Comparison of ENCODE assay signal across 27 cellular contexts in the genomic region with DNA sequence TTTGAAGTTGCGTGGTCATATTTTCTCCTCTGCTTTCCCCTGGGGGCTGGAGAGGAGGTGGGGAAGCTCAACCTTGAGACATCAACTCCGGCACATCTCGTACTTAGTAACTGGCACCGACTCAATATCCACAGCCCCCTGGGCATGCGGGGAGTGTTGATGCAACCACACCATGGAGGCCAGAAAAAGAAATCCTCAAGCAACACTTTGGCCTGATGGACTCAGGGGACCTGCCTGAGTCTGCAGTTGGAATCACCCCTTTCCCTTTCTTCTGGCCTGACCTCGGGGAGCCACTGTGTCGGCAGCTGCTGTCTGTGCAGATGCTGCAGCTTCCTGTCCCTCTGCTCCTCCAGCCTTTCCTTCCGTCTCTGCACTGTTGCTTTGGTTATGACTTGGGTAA.
"Had no signal": no experiment of that assay in that cellular context is flagged by ENCODE, and none has a peak within 500 bp of the region (broad histone marks: within the 10 kb centered on the region; RNA-seq: fewer than 3 reads in every experiment).

No MANE protein-coding gene starts in this region.

- H3K9me3 ChIP-seq: body of pancreas, heart right ventricle, neutrophil, pancreas, thoracic aorta, upper lobe of left lung had no signal

- ATAC-seq: activated CD8-positive, alpha-beta memory T cell treated with anti-CD3 and anti-CD28 coated beads, Interleukin-2, amount 10 ng/mL, durations not matched to agents 7 days and 5 days; activated CD8-positive, alpha-beta T cell treated with anti-CD3 and anti-CD28 coated beads for 36 hours; body of pancreas; heart right ventricle; pancreas; right cardiac atrium; stimulated activated naive B cell treated with anti-CD40 and anti-IgM and Interleukin-4, amounts not matched to agents 10 μg/mL and 1 μg/mL and 100 μg/mL, for 72 hours had no signal

- H3K4me1 Mint-ChIP-seq: nephron had no signal

- H3K4me3 ChIP-seq: body of pancreas, heart right ventricle, pancreas, skin epidermis, thoracic aorta, upper lobe of left lung had no signal

- H3K27ac Mint-ChIP-seq: activated CD4-positive, alpha-beta T cell treated with anti-CD3 and anti-CD28 coated beads, Interleukin-2, amount 10 ng/mL, durations not matched to agents 7 days and 5 days; activated CD8-positive, alpha-beta memory T cell treated with anti-CD3 and anti-CD28 coated beads, Interleukin-2, amount 10 ng/mL, durations not matched to agents 7 days and 5 days; activated CD8-positive, alpha-beta T cell treated with anti-CD3 and anti-CD28 coated beads for 36 hours; activated naive CD4-positive, alpha-beta T cell treated with anti-CD3 and anti-CD28 coated beads, Interleukin-2, amount 10 ng/mL, durations not matched to agents 7 days and 5 days; memory B cell; nephron had no signal

- H3K36me3 ChIP-seq: heart right ventricle, neutrophil, pancreas, thoracic aorta, upper lobe of left lung, WERI-Rb-1 had no signal

- H3K4me1 ChIP-seq: pancreas had no signal

- H3K27me3 Mint-ChIP-seq: activated CD8-positive, alpha-beta T cell treated with anti-CD3 and anti-CD28 coated beads for 36 hours had no signal

- H3K4me3 Mint-ChIP-seq: activated CD4-positive, alpha-beta T cell treated with anti-CD3 and anti-CD28 coated beads, Interleukin-2, amount 10 ng/mL, durations not matched to agents 7 days and 5 days; activated CD8-positive, alpha-beta memory T cell treated with anti-CD3 and anti-CD28 coated beads, Interleukin-2, amount 10 ng/mL, durations not matched to agents 7 days and 5 days; activated CD8-positive, alpha-beta T cell treated with anti-CD3 and anti-CD28 coated beads for 36 hours; activated naive CD4-positive, alpha-beta T cell treated with anti-CD3 and anti-CD28 coated beads, Interleukin-2, amount 10 ng/mL, durations not matched to agents 7 days and 5 days; memory B cell; nephron; stimulated activated naive B cell treated with anti-CD40 and anti-IgM and Interleukin-4, amounts not matched to agents 10 μg/mL and 1 μg/mL and 100 μg/mL, for 72 hours had no signal

- H3K9me3 Mint-ChIP-seq: activated CD4-positive, alpha-beta T cell treated with anti-CD3 and anti-CD28 coated beads, Interleukin-2, amount 10 ng/mL, durations not matched to agents 7 days and 5 days; activated CD8-positive, alpha-beta T cell treated with anti-CD3 and anti-CD28 coated beads for 36 hours; activated naive CD4-positive, alpha-beta T cell treated with anti-CD3 and anti-CD28 coated beads, Interleukin-2, amount 10 ng/mL, durations not matched to agents 7 days and 5 days; memory B cell; nephron had no signal

- DNase-seq: activated CD4-positive, alpha-beta T cell treated with anti-CD3 and anti-CD28 coated beads, Interleukin-2, amount 10 ng/mL, durations not matched to agents 7 days and 5 days; activated CD4-positive, CD25-positive, alpha-beta regulatory T cell treated with anti-CD3 and anti-CD28 coated beads, Interleukin-2, amount 50 U/mL, for 72 hours; activated CD8-positive, alpha-beta memory T cell treated with anti-CD3 and anti-CD28 coated beads, Interleukin-2, amount 10 ng/mL, durations not matched to agents 7 days and 5 days; activated CD8-positive, alpha-beta T cell treated with anti-CD3 and anti-CD28 coated beads for 36 hours; activated effector memory CD4-positive, alpha-beta T cell treated with anti-CD3 and anti-CD28 coated beads, Interleukin-2, amount 50 U/mL, for 16 hours; activated naive CD4-positive, alpha-beta T cell treated with anti-CD3 and anti-CD28 coated beads, Interleukin-2, amount 10 ng/mL, durations not matched to agents 7 days and 5 days; activated T-cell treated with anti-CD3 and anti-CD28 coated beads for 4 hours; amygdala; body of pancreas; caudate nucleus; dermis blood vessel endothelial cell; effector CD8-positive, alpha-beta T cell; heart right ventricle; islet precursor cell; left cardiac atrium; pancreas; right cardiac atrium; stimulated activated CD4-positive, alpha-beta T cell treated with anti-CD3 and anti-CD28 coated beads, Interleukin-15, amount 100 ng/mL, for 24 hours; stimulated activated naive B cell treated with anti-CD40 and anti-IgM and Interleukin-4, amounts not matched to agents 10 μg/mL and 1 μg/mL and 100 μg/mL, for 72 hours; T-helper 1 cell; upper lobe of left lung; WERI-Rb-1 had no signal

- H3K27ac ChIP-seq: body of pancreas, heart right ventricle, neutrophil, pancreas, skin epidermis, thoracic aorta, upper lobe of left lung, WERI-Rb-1 had no signal

- H3K27me3 ChIP-seq: body of pancreas, neutrophil, pancreas, upper lobe of left lung had no signal

- H3K36me3 Mint-ChIP-seq: activated CD8-positive, alpha-beta memory T cell treated with anti-CD3 and anti-CD28 coated beads, Interleukin-2, amount 10 ng/mL, durations not matched to agents 7 days and 5 days; activated naive CD4-positive, alpha-beta T cell treated with anti-CD3 and anti-CD28 coated beads, Interleukin-2, amount 10 ng/mL, durations not matched to agents 7 days and 5 days; memory B cell; stimulated activated naive B cell treated with anti-CD40 and anti-IgM and Interleukin-4, amounts not matched to agents 10 μg/mL and 1 μg/mL and 100 μg/mL, for 72 hours had no signal
